Comparison of ENCODE assay signal across 9 cellular contexts in the genomic region with DNA sequence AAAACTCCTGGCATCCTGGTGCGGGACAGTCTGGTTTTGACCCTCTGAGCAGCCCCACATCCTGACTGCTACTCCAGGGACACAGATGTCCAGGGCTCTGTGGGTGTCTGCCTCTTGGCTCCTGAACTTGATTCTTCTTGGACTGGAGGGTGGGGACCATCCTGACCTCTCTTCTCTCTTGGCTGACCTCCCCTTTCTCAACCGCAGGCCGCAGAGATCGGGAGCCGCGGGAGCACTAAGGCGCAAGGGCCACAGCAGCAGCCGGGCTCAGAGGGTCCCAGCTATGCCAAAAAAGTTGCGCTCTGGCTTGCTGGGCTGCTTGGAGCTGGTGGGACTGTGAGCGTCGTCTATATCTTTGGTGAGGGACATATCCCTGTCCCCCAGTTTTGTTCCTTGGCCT. TPM values are rescaled to one million over a fixed set of nuclear protein-coding genes. Genes with fewer than 3 reads are reported as not detected.
DNase-seq lines count a peak whose midpoint lies in the region; ATAC-seq and TF ChIP-seq lines count a peak whose summit lies in the region.
"Had no signal": no experiment of that assay in that cellular context is flagged by ENCODE, and none has a peak within 500 bp of the region (broad histone marks: within the 10 kb centered on the region; RNA-seq: fewer than 3 reads in every experiment).

No MANE protein-coding gene starts in this region.

- TF ChIP-seq POLR2A in IMR-90 (IDR thresholded peaks at IDR 0.05; ENCODE audit: low read depth, low read length) = no peak

- H3K27ac ChIP-seq in A673 (ENCODE audit: low read depth, low read length, poor library complexity, severe bottlenecking) = peak overlapping the region; percentile 92
- no peak overlapping the region; the same call in 1 of the 2 replicates for H3K27ac ChIP-seq in IMR-90 (ENCODE audit: insufficient read depth, low read length)
- H3K27ac ChIP-seq in muscle layer of colon (ENCODE audit: low read depth, low read length) = no peak overlapping the region

- H2BK15ac ChIP-seq in IMR-90 (ENCODE audit: low read depth, low read length) = no peak overlapping the region

- no peak overlapping the region for H2AK9ac ChIP-seq in IMR-90 (replicated peaks; ENCODE audit: low read depth, low read length, poor library complexity)

- H3K14ac ChIP-seq in IMR-90 (replicated peaks; ENCODE audit: low read depth, low read length) = no peak overlapping the region

- TF ChIP-seq CTCF in A673 (conservative IDR thresholded peaks at IDR 0.05; ENCODE audit: low read depth, low read length) = no peak
- TF ChIP-seq CTCF in IMR-90 (conservative IDR thresholded peaks at IDR 0.05; ENCODE audit: low read depth, low read length) = no peak

- H3K18ac ChIP-seq in IMR-90 (ENCODE audit: low read depth, low read length) = no peak overlapping the region

- peak overlapping the region; percentile 98 for H2AFZ ChIP-seq in IMR-90 (replicated peaks; ENCODE audit: low read length, poor library complexity)

- H3K27ac Mint-ChIP-seq in central memory CD8-positive, alpha-beta T cell (ENCODE audit: low read depth) = peak overlapping the region; percentile 93

- POLR2A ChIA-PET in A673 (lab: Charles Lee; ENCODE audit: low non-redundant PET) (no interaction called here), IMR-90 (lab: Charles Lee; ENCODE audit: unreplicated experiment) (no interaction called here)

- H3K4me2 ChIP-seq in IMR-90 (ENCODE audit: low read depth, low read length) = peak overlapping the region; percentile 87

- no peak overlapping the region for H2AK5ac ChIP-seq in IMR-90 (ENCODE audit: low read depth, low read length)

- BruUV-seq in A673 (replicated peaks; lab: Mats Ljungman, UMichigan) = no TSS peak
- no TSS peak for BruUV-seq in IMR-90 (replicated peaks; lab: Mats Ljungman, UMichigan)

- H4K5ac ChIP-seq in IMR-90 (ENCODE audit: low read depth, low read length) = no peak overlapping the region

- H4K8ac ChIP-seq in IMR-90 (ENCODE audit: low read depth in 2 of 2, low read length in 2 of 2) = peak overlapping the region in 1 of 2 experiments; percentile 90; a peak in 1 of 4 replicates

- H3K9me3 ChIP-seq in A673 (ENCODE audit: low read depth, low read length, poor library complexity, severe bottlenecking) = no peaks in the 10 kb centered on the region
- H3K9me3 ChIP-seq in IMR-90 (ENCODE audit: control insufficient read depth, insufficient read depth, low read length) = no peaks in the 10 kb centered on the region
- H3K9me3 ChIP-seq in muscle layer of colon (ENCODE audit: low read length) = no peaks in the 10 kb centered on the region

- dilution Hi-C loops in IMR-90 (cut with HindIII; ENCODE audit: low sequenced_read_pairs, unreplicated experiment) = no loop called here

- H3K4ac ChIP-seq in IMR-90 (ENCODE audit: low read depth, low read length) = no peak overlapping the region

- peaks cover 15% of the 10 kb centered on the region for H3K36me3 Mint-ChIP-seq in central memory CD8-positive, alpha-beta T cell (ENCODE audit: insufficient read depth)

- H4K91ac ChIP-seq in IMR-90 (ENCODE audit: insufficient read depth, low read depth, low read length) = no peak overlapping the region

- H3K4me3 Mint-ChIP-seq in central memory CD8-positive, alpha-beta T cell = peak overlapping the region; percentile 87

- H3K4me3 ChIP-seq in A673 (ENCODE audit: low read depth, low read length, poor library complexity, severe bottlenecking) (peak overlapping the region; percentile 95), IMR-90 (ENCODE audit: insufficient read depth, low read depth, low read length) (peak overlapping the region; percentile 75), muscle layer of colon (ENCODE audit: low read depth in 1 of 2, low read length in 2 of 2) (peak overlapping the region; percentile 80 to 99)

- H2BK5ac ChIP-seq in IMR-90 (ENCODE audit: low read depth, low read length, poor library complexity, severe bottlenecking) = no peak overlapping the region

- no peaks in the 10 kb centered on the region for H3K27me3 Mint-ChIP-seq in central memory CD8-positive, alpha-beta T cell

- no peaks in the 10 kb centered on the region for H3K9me1 ChIP-seq in IMR-90 (ENCODE audit: insufficient read depth, low read length)

- DNase-seq in A673 (ENCODE audit: low spot score) (no peak), IMR-90 (no peak), sciatic nerve (ENCODE audit: low spot score) (no peak), kidney tubule cell (ENCODE audit: low spot score) (no peak), NCI-H2196 (lab: John Stamatoyannopoulos, UW; ENCODE audit: unreplicated experiment) (no peak)
- DNase-seq in central memory CD8-positive, alpha-beta T cell (ENCODE audit: low spot score in 2 of 2) = no peak
- DNase-seq: stimulated activated CD4-positive, alpha-beta T cell treated with anti-CD3 and anti-CD28 coated beads, Interleukin-4, amount 100 ng/mL, for 24 hours had no signal

- ATAC-seq in IMR-90 (ENCODE audit: low read depth) = no peak
- no peak for ATAC-seq in central memory CD8-positive, alpha-beta T cell (replicated peaks; ENCODE audit: extremely low read depth, poor library complexity, severe bottlenecking)
- ATAC-seq in sciatic nerve = no peak
- ATAC-seq in HG02623 (IDR thresholded peaks at IDR 0.05; ENCODE audit: unreplicated experiment) = no peak

- peaks cover 11% of the 10 kb centered on the region; the same call in 1 of the 2 replicates for H4K20me1 ChIP-seq in IMR-90 (ENCODE audit: insufficient read depth, low read length)

- no peak overlapping the region for H3K56ac ChIP-seq in IMR-90 (ENCODE audit: extremely low read depth, insufficient read depth, low read length)

- CTCF ChIA-PET in A673 (lab: Charles Lee) = interaction anchor here (0.6 kb wide), 1 partner anchor 57 kb away, joined by 3 read pairs; no protein-coding TSS in a partner anchor
- CTCF ChIA-PET in IMR-90 (lab: Yijun Ruan, JAX) = no interaction called here

- 84% methylated on average over 5 of the region's 11 CpGs; no CpG with 5 or more reads in 1 of the 2 experiments for WGBS in IMR-90 (ENCODE audit: extremely low coverage in 2 of 2, insufficient read length in 1 of 2), 2 experiments

- H3K36me3 ChIP-seq in A673 (ENCODE audit: insufficient read depth, low read length, poor library complexity, severe bottlenecking) = peaks cover 26% of the 10 kb centered on the region
- H3K36me3 ChIP-seq in IMR-90 (ENCODE audit: control insufficient read depth, insufficient read depth, low read length) = peaks cover 14% of the 10 kb centered on the region
- peaks cover 20% of the 10 kb centered on the region for H3K36me3 ChIP-seq in muscle layer of colon (ENCODE audit: insufficient read depth, low read length)

- peaks cover 30% of the 10 kb centered on the region for H3K4me1 Mint-ChIP-seq in central memory CD8-positive, alpha-beta T cell

- no peak overlapping the region for H2BK20ac ChIP-seq in IMR-90 (ENCODE audit: low read depth, low read length)

- H3K27me3 ChIP-seq in A673 (replicated peaks; ENCODE audit: insufficient read depth, low read depth, low read length, poor library complexity) (no peaks in the 10 kb centered on the region), IMR-90 (ENCODE audit: control insufficient read depth, insufficient read depth, low read length) (no peaks in the 10 kb centered on the region), muscle layer of colon (ENCODE audit: control insufficient read depth in 1 of 2, insufficient read depth in 2 of 2, low read length in 2 of 2) (no peaks in the 10 kb centered on the region)

- H3K4me1 ChIP-seq in A673 (ENCODE audit: insufficient read depth, low read length, poor library complexity, severe bottlenecking) = peaks cover 11% of the 10 kb centered on the region
- peaks cover 9% of the 10 kb centered on the region for H3K4me1 ChIP-seq in IMR-90 (ENCODE audit: control insufficient read depth, insufficient read depth, low read length)
- peaks cover 9% of the 10 kb centered on the region for H3K4me1 ChIP-seq in muscle layer of colon (ENCODE audit: insufficient read depth, low read length)

- H3K79me1 ChIP-seq in IMR-90 (ENCODE audit: low read depth in 1 of 2, low read length in 2 of 2) = peaks cover 28 to 32% of the 10 kb centered on the region in 2 experiments

- no peak overlapping the region for H3K23ac ChIP-seq in IMR-90 (ENCODE audit: low read depth, low read length)

- H3K9me3 Mint-ChIP-seq in central memory CD8-positive, alpha-beta T cell = no peaks in the 10 kb centered on the region

- no peak for TF ChIP-seq RAD21 in IMR-90 (IDR thresholded peaks at IDR 0.05; ENCODE audit: low read length)

- in situ Hi-C loops in IMR-90 (cut with MboI; ENCODE audit: low sequenced_read_pairs) = no loop called here

- intact Hi-C loops in A673 (cut with micrococcal nuclease; ENCODE audit: unreplicated experiment) = loop anchor here (2.0 kb wide), 1 partner anchor 51 kb away; the partner anchor contains the start of gene EID2B
- intact Hi-C loops in IMR-90 (cut with micrococcal nuclease) = loop anchor here (2.0 kb wide), 1 partner anchor 51 kb away; the partner anchor contains the start of gene EID2B
- intact Hi-C loops in sciatic nerve (cut with DNase I) = no loop called here

- H2BK120ac ChIP-seq in IMR-90 (ENCODE audit: low read depth, low read length) = no peak overlapping the region

- H3K9ac ChIP-seq in IMR-90 (ENCODE audit: low read depth, low read length) = peak overlapping the region; percentile 81
- H3K9ac ChIP-seq in muscle layer of colon (ENCODE audit: low read length) = peak overlapping the region; percentile 93

RNA-seq across cellular contexts. Expression of gene TIMM50, which starts 1.0 kb away (rescaled TPM):
- total RNA-seq in A673 (2021) (165 and 174 TPM in 2 replicates), IMR-90 (2012; rRNA removed) (52.0 and 53.3 TPM in 2 replicates), sciatic nerve (38.3 TPM)
- 76.8 and 89.9 TPM in 2 replicates for polyA plus RNA-seq in IMR-90 (2012; rRNA removed)
- 74.3 and 78.9 TPM in 2 replicates for polyA plus RNA-seq in IMR-90 (2012; cell fraction: cytosol; rRNA removed)
- polyA plus RNA-seq in IMR-90 (2012; cell fraction: nucleus; rRNA removed; ENCODE audit: low replicate concordance) = 86.9 and 89.0 TPM in 2 replicates

RNA-seq across cellular contexts. Expression of gene DLL3, which starts 17.1 kb away (rescaled TPM):
- total RNA-seq in A673 (2021) (0.69 and 0.96 TPM in 2 replicates), IMR-90 (2012; rRNA removed) (0.28 and 0.36 TPM in 2 replicates), sciatic nerve (not detected)
- polyA plus RNA-seq in IMR-90 (2012; rRNA removed) = 1.3 and 1.9 TPM in 2 replicates
- polyA plus RNA-seq in IMR-90 (2012; cell fraction: cytosol; rRNA removed) = 1.3 and 1.4 TPM in 2 replicates
- 0.34 and 0.40 TPM in 2 replicates for polyA plus RNA-seq in IMR-90 (2012; cell fraction: nucleus; rRNA removed; ENCODE audit: low replicate concordance)

RNA-seq across cellular contexts. Expression of gene SELENOV, which starts 33.3 kb away (rescaled TPM):
- total RNA-seq in A673 (2021) (not detected in 2 replicates), IMR-90 (2012; rRNA removed) (not detected in 2 replicates), sciatic nerve (not detected)
- not detected in 2 replicates for polyA plus RNA-seq in IMR-90 (2012; rRNA removed)
- polyA plus RNA-seq in IMR-90 (2012; cell fraction: cytosol; rRNA removed) = not detected in 2 replicates
- not detected in 2 replicates for polyA plus RNA-seq in IMR-90 (2012; cell fraction: nucleus; rRNA removed; ENCODE audit: low replicate concordance)

RNA-seq across cellular contexts. Expression of gene SUPT5H, which starts 36.3 kb away (rescaled TPM):
- total RNA-seq in A673 (2021) (160 and 169 TPM in 2 replicates), IMR-90 (2012; rRNA removed) (75.3 and 86.9 TPM in 2 replicates), sciatic nerve (102 TPM)
- 116 and 117 TPM in 2 replicates for polyA plus RNA-seq in IMR-90 (2012; rRNA removed)
- polyA plus RNA-seq in IMR-90 (2012; cell fraction: cytosol; rRNA removed) = 63.8 and 73.5 TPM in 2 replicates
- polyA plus RNA-seq in IMR-90 (2012; cell fraction: nucleus; rRNA removed; ENCODE audit: low replicate concordance) = 407 and 458 TPM in 2 replicates

RNA-seq across cellular contexts. Expression of gene RPS16, which starts 45.9 kb away (rescaled TPM):
- total RNA-seq in A673 (2021) (1,898 and 1,963 TPM in 2 replicates), IMR-90 (2012; rRNA removed) (320 and 410 TPM in 2 replicates), sciatic nerve (1,367 TPM)
- polyA plus RNA-seq in IMR-90 (2012; rRNA removed) = 3,500 and 3,524 TPM in 2 replicates
- 4,203 and 4,770 TPM in 2 replicates for polyA plus RNA-seq in IMR-90 (2012; cell fraction: cytosol; rRNA removed)
- polyA plus RNA-seq in IMR-90 (2012; cell fraction: nucleus; rRNA removed; ENCODE audit: low replicate concordance) = 1,551 and 1,592 TPM in 2 replicates
